In the genomic region with DNA sequence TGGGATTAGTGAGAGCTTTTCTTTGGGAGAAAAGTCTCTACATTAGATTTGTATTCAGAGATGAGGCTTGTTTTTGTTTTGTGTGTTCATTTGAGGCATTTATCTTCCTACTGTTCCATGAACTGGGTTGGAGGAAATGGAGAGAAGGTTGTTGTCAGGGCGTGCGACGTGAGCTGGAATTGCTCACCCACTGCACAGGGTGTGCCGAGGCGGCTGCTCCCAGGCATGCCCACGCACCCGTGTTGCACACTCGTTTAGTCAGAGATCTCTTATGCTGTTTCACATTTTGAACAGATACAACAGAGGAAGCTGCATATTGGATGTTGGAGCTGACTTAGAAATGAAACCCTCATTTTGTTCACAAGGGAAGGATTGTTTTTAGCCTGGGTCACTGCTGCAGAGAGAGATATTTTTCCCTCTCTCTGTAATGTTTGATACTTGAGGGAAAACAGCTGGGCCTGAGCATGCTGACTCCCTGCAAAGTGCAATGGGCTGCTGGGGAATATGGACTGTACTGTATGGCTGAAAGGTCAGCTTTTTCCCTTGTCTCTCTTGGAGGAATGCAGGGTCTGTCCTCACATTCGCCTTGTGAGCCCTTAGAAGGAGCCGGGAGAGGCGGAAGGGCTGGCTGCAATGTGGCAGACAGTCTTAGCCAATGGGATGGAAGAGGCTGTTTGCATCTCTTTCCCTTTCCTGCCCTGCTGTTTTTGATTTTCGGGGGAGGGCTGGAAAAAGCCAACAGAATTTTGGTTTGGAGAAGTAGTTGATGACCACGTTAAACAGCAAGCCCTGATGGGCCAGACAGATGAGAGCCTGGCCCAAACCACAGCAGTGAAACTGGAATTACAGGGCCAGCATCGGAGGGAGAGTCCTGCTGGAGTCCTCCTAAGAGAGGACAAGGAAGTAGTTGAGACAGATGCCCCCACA, we compare ENCODE assay signal across 11 cellular contexts.
DNase-seq lines count a peak whose midpoint lies in the region; ATAC-seq, FAIRE-seq and TF ChIP-seq lines count a peak whose summit lies in the region.
"Had no signal": no experiment of that assay in that cellular context is flagged by ENCODE, and none has a peak within 500 bp of the region (broad histone marks: within the 10 kb centered on the region; RNA-seq: fewer than 3 reads in every experiment).

No MANE protein-coding gene starts in this region.

- H3F3A ChIP-seq in GM23248 (ENCODE audit: insufficient read depth), result peaks cover 67% of the 10 kb centered on the region

- no peaks in the 10 kb centered on the region for H3K36me3 Mint-ChIP-seq in CD4-positive, alpha-beta T cell (ENCODE audit: low read depth)

- H3K4me1 ChIP-seq in GM23248 (ENCODE audit: insufficient read depth) (peaks cover 56% of the 10 kb centered on the region), kidney (ENCODE audit: control insufficient read depth in 1 of 2, insufficient read depth in 1 of 2, low read depth in 1 of 2, low read length in 2 of 2) (peaks cover 0 to 8% of the 10 kb centered on the region in 2 donors)

- H3K4me3 ChIP-seq in GM23248, result peak overlapping the region; percentile 57
- H3K4me3 ChIP-seq in kidney (ENCODE audit: low read length in 2 of 2), result peak overlapping the region in 1 of 2 donors; percentile 15
- H3K4me3 ChIP-seq in skin epidermis, result no peak overlapping the region

- no peak for FAIRE-seq in kidney (lab: Jason Lieb, UNC)

- no peak for TF ChIP-seq CTCF in kidney (IDR thresholded peaks at IDR 0.05; ENCODE audit: borderline replicate concordance, extremely low read depth, insufficient read depth)
- no peak for TF ChIP-seq CTCF in CD4-positive, alpha-beta T cell (IDR thresholded peaks at IDR 0.05)

- H3K79me2 ChIP-seq in GM23248 (ENCODE audit: insufficient read depth), result peaks cover 94% of the 10 kb centered on the region

- H3K36me3 ChIP-seq in GM23248 (ENCODE audit: low read depth) (peaks cover 38% of the 10 kb centered on the region), kidney (ENCODE audit: control insufficient read depth in 1 of 2, insufficient read depth in 2 of 2, low read length in 2 of 2) (no peaks in the 10 kb centered on the region)

- H3K27ac Mint-ChIP-seq in CD4-positive, alpha-beta T cell, result no peak overlapping the region
- H3K27ac Mint-ChIP-seq: activated CD4-positive, alpha-beta T cell treated with anti-CD3 and anti-CD28 coated beads, Interleukin-2, amount 10 ng/mL, durations not matched to agents 7 days and 5 days had no signal

- intact Hi-C loops in kidney (cut with DNase I), result no loop called here
- intact Hi-C loops in CD4-positive, alpha-beta T cell (cut with DNase I, micrococcal nuclease), result no loop called here

- H3K27me3 ChIP-seq in GM23248 (replicated peaks; ENCODE audit: insufficient read depth), result no peaks in the 10 kb centered on the region
- H3K27me3 ChIP-seq in CD4-positive, alpha-beta T cell (ENCODE audit: control insufficient read depth, insufficient read depth, low read length), result no peaks in the 10 kb centered on the region

- H3K27me3 Mint-ChIP-seq in CD4-positive, alpha-beta T cell, result peaks cover 48% of the 10 kb centered on the region

- no peaks in the 10 kb centered on the region for H3K9me2 ChIP-seq in GM23248 (ENCODE audit: insufficient read depth)

- POLR2A ChIA-PET in CD4-positive, alpha-beta T cell (lab: Charles Lee), result no interaction called here

- no peaks in the 10 kb centered on the region for H3K9me3 ChIP-seq in GM23248 (ENCODE audit: low read depth)
- no peaks in the 10 kb centered on the region for H3K9me3 ChIP-seq in kidney (ENCODE audit: control insufficient read depth in 1 of 2, low read length in 2 of 2)
- H3K9me3 ChIP-seq in CD4-positive, alpha-beta T cell (ENCODE audit: control insufficient read depth, low read length), result no peaks in the 10 kb centered on the region

- peak; percentile 86 for DNase-seq in GM23248
- peak; percentile 85 for DNase-seq in kidney
- DNase-seq in central memory CD4-positive, alpha-beta T cell, result no peak
- no peak for DNase-seq in CD4-positive, alpha-beta T cell
- DNase-seq: activated CD4-positive, alpha-beta T cell treated with anti-CD3 and anti-CD28 coated beads, Interleukin-2, amount 10 ng/mL, durations not matched to agents 7 days and 5 days; OCI-M1; stimulated activated CD4-positive, alpha-beta T cell treated with anti-CD3 and anti-CD28 coated beads, Interleukin-4, amount 100 ng/mL, for 1 hour had no signal

- no peaks in the 10 kb centered on the region for H4K20me1 ChIP-seq in GM23248 (ENCODE audit: insufficient read depth)

- H3K4me3 Mint-ChIP-seq in CD4-positive, alpha-beta T cell, result no peak overlapping the region
- H3K4me3 Mint-ChIP-seq: activated CD4-positive, alpha-beta T cell treated with anti-CD3 and anti-CD28 coated beads, Interleukin-2, amount 10 ng/mL, durations not matched to agents 7 days and 5 days had no signal

- H3K9me3 Mint-ChIP-seq in CD4-positive, alpha-beta T cell, result no peaks in the 10 kb centered on the region
- H3K9me3 Mint-ChIP-seq: activated CD4-positive, alpha-beta T cell treated with anti-CD3 and anti-CD28 coated beads, Interleukin-2, amount 10 ng/mL, durations not matched to agents 7 days and 5 days had no signal

- no peak for ATAC-seq in CD4-positive, alpha-beta T cell (ENCODE audit: poor library complexity)
- ATAC-seq in HG03280 (IDR thresholded peaks at IDR 0.05; ENCODE audit: unreplicated experiment) (no peak), HG02840 (IDR thresholded peaks at IDR 0.05; ENCODE audit: low FRiP score, unreplicated experiment) (no peak)

- no peaks in the 10 kb centered on the region for H3K4me1 Mint-ChIP-seq in CD4-positive, alpha-beta T cell (ENCODE audit: low read depth)
- H3K4me1 Mint-ChIP-seq: activated CD4-positive, alpha-beta T cell treated with anti-CD3 and anti-CD28 coated beads, Interleukin-2, amount 10 ng/mL, durations not matched to agents 7 days and 5 days had no signal

- in situ Hi-C loops in GM23248 (cut with MboI), result no loop called here

- peak overlapping the region; percentile 81 for H3K4me2 ChIP-seq in GM23248 (ENCODE audit: unreplicated experiment)

- peak overlapping the region; percentile 100 for H3K27ac ChIP-seq in GM23248
- H3K27ac ChIP-seq in cingulate gyrus (ENCODE audit: low read depth, low read length), result peak overlapping the region; percentile 96
- peak overlapping the region in 1 of 2 donors; percentile 71 for H3K27ac ChIP-seq in kidney (ENCODE audit: low read depth in 2 of 2, low read length in 2 of 2)
- peak overlapping the region in 20 of 21 experiments; percentile 45 to 90 (median 73) for H3K27ac ChIP-seq in skin epidermis
- H3K27ac ChIP-seq in CD4-positive, alpha-beta T cell (ENCODE audit: low read depth, low read length), result no peak overlapping the region

- CTCF ChIA-PET in CD4-positive, alpha-beta T cell (lab: Charles Lee), result no interaction called here

- WGBS in GM23248 (ENCODE audit: low coverage in 1 of 2, low lambda C conversion rate in 2 of 2, missing lambda C conversion rate in 2 of 2), 2 experiments, result 2 to 3% methylated on average over 14 of the region's 14 CpGs

- H2AFZ ChIP-seq in GM23248, result no peak overlapping the region

- peak overlapping the region; percentile 91 for H3K9ac ChIP-seq in GM23248
- no peak overlapping the region for H3K9ac ChIP-seq in kidney (ENCODE audit: low read length in 2 of 2)

Comparison
In these comparisons a context has a peak if more than half of its experiments do, and no peak if none do; other contexts are left out.
1. DNase-seq: peak in GM23248 (single experiment) and kidney (single experiment); none in central memory CD4-positive, alpha-beta T cell (single experiment) and CD4-positive, alpha-beta T cell (0 of 10).